ENCODE assay signal across 25 cellular contexts in genomic region chr12:14576896-14577295, GRCh38. TPM values are rescaled to one million over a fixed set of nuclear protein-coding genes. Genes with fewer than 3 reads are reported as not detected.
A peak's percentile ranks its signal among the peaks of the same experiment; 100 is the strongest.
DNase-seq lines count a peak whose midpoint lies in the region; ATAC-seq and TF ChIP-seq lines count a peak whose summit lies in the region.
"Had no signal": no experiment of that assay in that cellular context is flagged by ENCODE, and none has a peak within 500 bp of the region (broad histone marks: within the 10 kb centered on the region; RNA-seq: fewer than 3 reads in every experiment).

No MANE protein-coding gene starts in this region.

- H3K27me3 Mint-ChIP-seq in CD8-positive, alpha-beta memory T cell, result peaks cover under 1 to 20% of the 10 kb centered on the region in 2 donors
- peaks cover 16% of the 10 kb centered on the region for H3K27me3 Mint-ChIP-seq in central memory CD8-positive, alpha-beta T cell
- no peaks in the 10 kb centered on the region for H3K27me3 Mint-ChIP-seq in WTC11 (ENCODE audit: low read depth)
- H3K27me3 Mint-ChIP-seq: activated B cell treated with CpG ODN at 0.5 μM for 24 hours had no signal

- no peaks in the 10 kb centered on the region for H3K36me3 Mint-ChIP-seq in CD8-positive, alpha-beta memory T cell
- H3K36me3 Mint-ChIP-seq in central memory CD8-positive, alpha-beta T cell (ENCODE audit: insufficient read depth), result peaks cover 4% of the 10 kb centered on the region
- no peaks in the 10 kb centered on the region for H3K36me3 Mint-ChIP-seq in WTC11

- peak overlapping the region in 6 of 7 donors; percentile 8 to 61 (median 41) for H3K4me3 Mint-ChIP-seq in CD8-positive, alpha-beta memory T cell
- peak overlapping the region; percentile 14 for H3K4me3 Mint-ChIP-seq in central memory CD8-positive, alpha-beta T cell
- no peak overlapping the region for H3K4me3 Mint-ChIP-seq in WTC11
- H3K4me3 Mint-ChIP-seq: activated B cell treated with CpG ODN at 0.5 μM for 24 hours; activated CD4-positive, alpha-beta memory T cell treated with anti-CD3 and anti-CD28 coated beads, Interleukin-2, amount 10 ng/mL, durations not matched to agents 7 days and 5 days; activated naive CD4-positive, alpha-beta T cell treated with anti-CD3 and anti-CD28 coated beads for 36 hours had no signal

- TF ChIP-seq CTCF in WTC11 (IDR thresholded peaks at IDR 0.05), result no peak

- peak in 1 of 5 donors; percentile 3 for DNase-seq in CD8-positive, alpha-beta memory T cell
- no peak for DNase-seq in central memory CD8-positive, alpha-beta T cell (ENCODE audit: low spot score in 2 of 2)
- DNase-seq in WTC11 (ENCODE audit: low spot score) (no peak), left cardiac atrium (no peak), NK-92 (lab: John Stamatoyannopoulos, UW; ENCODE audit: unreplicated experiment) (no peak)
- no peak for DNase-seq in effector CD4-positive, alpha-beta T cell
- DNase-seq: activated B cell treated with CpG ODN at 0.5 μM for 24 hours; activated CD4-positive, alpha-beta memory T cell treated with anti-CD3 and anti-CD28 coated beads, Interleukin-2, amount 10 ng/mL, durations not matched to agents 7 days and 5 days; activated naive CD4-positive, alpha-beta T cell treated with anti-CD3 and anti-CD28 coated beads for 36 hours; activated T-cell treated with anti-CD3 and anti-CD28 coated beads, Interleukin-2, amount 50 U/mL, for 1 hour; anterior cingulate cortex; caudate nucleus; DND-41; mucosa of descending colon; NCI-H1092; NCI-H2029; NCI-H446; NK-92 treated with Interleukin-12 subunit alpha and Interleukin-12 subunit beta, amount 100 ng/mL, for 24 hours; stimulated activated CD4-positive, alpha-beta T cell treated with anti-CD3 and anti-CD28 coated beads, Interleukin-4, amount 100 ng/mL, for 24 hours; trophoblast cell had no signal

- H3K9me3 Mint-ChIP-seq in CD8-positive, alpha-beta memory T cell, result no peaks in the 10 kb centered on the region
- no peaks in the 10 kb centered on the region for H3K9me3 Mint-ChIP-seq in central memory CD8-positive, alpha-beta T cell
- H3K9me3 Mint-ChIP-seq in WTC11, result no peaks in the 10 kb centered on the region
- H3K9me3 Mint-ChIP-seq: activated B cell treated with CpG ODN at 0.5 μM for 24 hours; activated CD4-positive, alpha-beta memory T cell treated with anti-CD3 and anti-CD28 coated beads, Interleukin-2, amount 10 ng/mL, durations not matched to agents 7 days and 5 days; activated naive CD4-positive, alpha-beta T cell treated with anti-CD3 and anti-CD28 coated beads for 36 hours had no signal

- H3K9me3 ChIP-seq in CD8-positive, alpha-beta memory T cell (ENCODE audit: low read length), result no peaks in the 10 kb centered on the region
- H3K9me3 ChIP-seq: mucosa of descending colon had no signal

- POLR2A ChIA-PET in CD8-positive, alpha-beta memory T cell (lab: Charles Lee), result no interaction called here
- POLR2A ChIA-PET in WTC11 (lab: Charles Lee), result no interaction called here

- H3K36me3 ChIP-seq in CD8-positive, alpha-beta memory T cell (ENCODE audit: insufficient read depth, low read length), result no peaks in the 10 kb centered on the region

- no peak overlapping the region for H3K4me3 ChIP-seq in CD8-positive, alpha-beta memory T cell (ENCODE audit: low read length)
- H3K4me3 ChIP-seq: hepatocyte, mucosa of descending colon, SK-N-MC had no signal

- H3K27ac ChIP-seq in CD8-positive, alpha-beta memory T cell (ENCODE audit: low read depth, low read length), result no peak overlapping the region
- H3K27ac ChIP-seq: epithelial cell of prostate, hepatocyte, SK-N-MC had no signal

- peaks cover 19 to 23% (median 22%) of the 10 kb centered on the region in 3 donors for H3K4me1 Mint-ChIP-seq in CD8-positive, alpha-beta memory T cell
- H3K4me1 Mint-ChIP-seq in central memory CD8-positive, alpha-beta T cell, result peaks cover 24% of the 10 kb centered on the region
- peaks cover 13% of the 10 kb centered on the region for H3K4me1 Mint-ChIP-seq in WTC11

- ATAC-seq in GM19023 (IDR thresholded peaks at IDR 0.05; ENCODE audit: unreplicated experiment) (peak; percentile 10), HG03175 (IDR thresholded peaks at IDR 0.05; ENCODE audit: unreplicated experiment) (peak; percentile 14), WTC11 (no peak), left cardiac atrium (no peak)
- ATAC-seq in central memory CD8-positive, alpha-beta T cell (replicated peaks; ENCODE audit: extremely low read depth, poor library complexity, severe bottlenecking), result no peak

- peaks cover 5% of the 10 kb centered on the region for H3K4me1 ChIP-seq in CD8-positive, alpha-beta memory T cell (ENCODE audit: insufficient read depth, low read length)

- intact Hi-C loops in left cardiac atrium (cut with DNase I), result no loop called here

- peaks cover 4% of the 10 kb centered on the region for H3K27me3 ChIP-seq in CD8-positive, alpha-beta memory T cell (ENCODE audit: insufficient read depth, low read length, poor library complexity, severe bottlenecking)
- H3K27me3 ChIP-seq: hepatocyte had no signal

- H3K27ac Mint-ChIP-seq in CD8-positive, alpha-beta memory T cell, result peak overlapping the region in 2 of 8 donors; percentile 5 to 15
- H3K27ac Mint-ChIP-seq in central memory CD8-positive, alpha-beta T cell (ENCODE audit: low read depth), result no peak overlapping the region
- H3K27ac Mint-ChIP-seq in WTC11, result no peak overlapping the region
- H3K27ac Mint-ChIP-seq: activated B cell treated with CpG ODN at 0.5 μM for 24 hours; activated CD4-positive, alpha-beta memory T cell treated with anti-CD3 and anti-CD28 coated beads, Interleukin-2, amount 10 ng/mL, durations not matched to agents 7 days and 5 days; activated naive CD4-positive, alpha-beta T cell treated with anti-CD3 and anti-CD28 coated beads for 36 hours had no signal

- CTCF ChIA-PET in CD8-positive, alpha-beta memory T cell (lab: Charles Lee), result no interaction called here
- CTCF ChIA-PET in WTC11 (lab: Charles Lee), result interaction anchor here (0.9 kb wide), 1 partner anchor 337 kb away, joined by 3 read pairs; no protein-coding TSS in a partner anchor

TF ChIP-seq in WTC11, 78 proteins besides CTCF, POLR2A, EP300 and RAD21:
- TF ChIP-seq SOX15 (CRISPR knock-in tag; IDR thresholded peaks at IDR 0.05), result no peak
- TF ChIP-seq SMAD4 (CRISPR knock-in tag; IDR thresholded peaks at IDR 0.05), result no peak
- no peak for TF ChIP-seq NR3C1 (CRISPR knock-in tag; conservative IDR thresholded peaks at IDR 0.05; ENCODE audit: low read depth)
- no peak for TF ChIP-seq ZNF396 (CRISPR knock-in tag; IDR thresholded peaks at IDR 0.05; ENCODE audit: borderline replicate concordance)
- TF ChIP-seq KAT7 (CRISPR knock-in tag; IDR thresholded peaks at IDR 0.05; ENCODE audit: borderline replicate concordance), result no peak

RNA-seq across cellular contexts. Expression of gene PLBD1, which starts 9.2 kb away (rescaled TPM):
- total RNA-seq in CD8-positive, alpha-beta memory T cell, result under 1 TPM in 1 of 2 experiments, not detected in 1; 0.24 TPM
- not detected for polyA plus RNA-seq in CD8-positive, alpha-beta memory T cell
- total RNA-seq in WTC11 (2021) (31.8 to 49.6 TPM (median 32.1 TPM) in 3 replicates), left cardiac atrium (10 to 100 TPM; 22.0 to 30.9 TPM)
- total RNA-seq: activated CD4-positive, alpha-beta memory T cell treated with anti-CD3 and anti-CD28 coated beads, Interleukin-2, amount 10 ng/mL, durations not matched to agents 7 days and 5 days; activated naive CD4-positive, alpha-beta T cell treated with anti-CD3 and anti-CD28 coated beads for 36 hours had no signal

Comparison
In these comparisons a context has a peak if more than half of its experiments do, and no peak if none do; other contexts are left out.
1. ATAC-seq: peak in GM19023 (single experiment) and HG03175 (single experiment); none in central memory CD8-positive, alpha-beta T cell (single experiment), WTC11 (single experiment) and left cardiac atrium (0 of 2).
2. RNA of gene PLBD1, which starts 9.2 kb away (total RNA-seq): 31.8 to 49.6 TPM in WTC11 and 22.0 to 30.9 TPM in left cardiac atrium; 0.24 TPM in CD8-positive, alpha-beta memory T cell; every median in the first group is over 10 times any median in the second.